In the genomic region with DNA sequence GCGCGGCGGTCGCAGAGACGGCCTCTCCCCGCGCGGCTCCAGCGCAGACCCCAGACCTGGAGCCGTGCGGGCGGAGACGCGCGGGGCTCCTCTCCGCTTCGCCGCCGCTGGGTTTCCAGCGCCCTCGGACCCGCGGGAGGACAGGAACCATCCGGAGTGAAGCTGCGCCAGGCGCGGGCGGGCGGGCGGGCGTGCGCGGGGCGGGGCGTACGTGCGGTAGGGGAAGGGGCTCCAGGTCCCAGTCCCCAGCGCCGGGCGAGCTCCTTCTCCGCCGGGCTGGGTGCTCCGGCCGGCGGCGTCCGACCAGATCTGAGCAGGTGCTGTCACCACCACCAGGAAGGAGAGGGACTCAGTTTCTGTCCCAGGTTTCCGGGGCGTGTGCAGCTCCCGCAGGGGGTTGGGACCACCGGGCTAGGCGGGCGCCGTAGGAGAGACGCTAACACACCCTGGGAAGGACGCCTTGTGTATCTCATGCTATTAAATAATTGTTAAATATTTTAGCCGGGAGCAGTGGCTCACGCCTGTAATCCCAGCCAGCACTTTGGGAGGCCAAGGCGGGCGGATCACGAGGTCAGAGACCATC, we compare ENCODE assay signal across 10 cellular contexts. TPM values are rescaled to one million over a fixed set of nuclear protein-coding genes. Genes with fewer than 3 reads are reported as not detected.
DNase-seq lines count a peak whose midpoint lies in the region; ATAC-seq and TF ChIP-seq lines count a peak whose summit lies in the region.
"Had no signal": no experiment of that assay in that cellular context is flagged by ENCODE, and none has a peak within 500 bp of the region (broad histone marks: within the 10 kb centered on the region; RNA-seq: fewer than 3 reads in every experiment).

A gene (minus strand): TSS at position 158 of the 583 bp plus-strand sequence. CDS start 202 bp downstream, outside the sequence.

- TF ChIP-seq CTCF in endothelial cell (IDR thresholded peaks at IDR 0.05; ENCODE audit: unreplicated experiment): no peak
- TF ChIP-seq CTCF in osteoblast (IDR thresholded peaks at IDR 0.05; ENCODE audit: extremely low read depth, low read depth, low read length): no peak

- no peak within 1 kb of the TSS for H3K27ac ChIP-seq in BLaER1 treated with 17β-estradiol and CSF1 and Interleukin-3, amounts not matched to agents 10 nM and 100 nM
- H3K27ac ChIP-seq in HUES64 (ENCODE audit: low read depth, low read length) (no peak within 1 kb of the TSS), osteoblast (ENCODE audit: low read depth, low read length) (no peak within 1 kb of the TSS)

- no peaks in the 10 kb centered on the region for H3K36me3 Mint-ChIP-seq in endothelial cell (ENCODE audit: low read depth, unreplicated experiment)

- H3K4me3 Mint-ChIP-seq in endothelial cell (ENCODE audit: unreplicated experiment): peak within 1 kb of the TSS; percentile 76

- peak within 1 kb of the TSS; percentile 80 to 99 (median 97) for H3K4me2 ChIP-seq in BLaER1 treated with 17β-estradiol and CSF1 and Interleukin-3, amounts not matched to agents 10 nM and 100 nM
- no peak within 1 kb of the TSS for H3K4me2 ChIP-seq in osteoblast (ENCODE audit: insufficient read depth, low read length)

- 4% methylated on average over 61 of the region's 61 CpGs for WGBS in HUES64

- peaks cover 0 to 31% (median 9%) of the 10 kb centered on the region in 11 experiments; a peak in 12 of 22 replicates for H4K20me1 ChIP-seq in BLaER1 treated with 17β-estradiol and CSF1 and Interleukin-3, amounts not matched to agents 10 nM and 100 nM
- H4K20me1 ChIP-seq in osteoblast (ENCODE audit: insufficient read depth, low read length): no peaks in the 10 kb centered on the region

- in situ Hi-C loops in ACHN (cut with HindIII; ENCODE audit: low pct_ligation_motif_present, low pct_unique_long_range_greater_than_20kb, low sequenced_read_pairs): no loop called here

- peak within 1 kb of the TSS in 8 of 11 experiments; percentile 7 to 68 (median 50); a peak in 11 of 22 replicates for H3K9ac ChIP-seq in BLaER1 treated with 17β-estradiol and CSF1 and Interleukin-3, amounts not matched to agents 10 nM and 100 nM
- H3K9ac ChIP-seq in HUES64 (ENCODE audit: low read depth, low read length): peak within 1 kb of the TSS; percentile 34; the same call in 1 of the 2 replicates

- H3K4me3 ChIP-seq in BLaER1 treated with 17β-estradiol and CSF1 and Interleukin-3, amounts not matched to agents 10 nM and 100 nM: peak within 1 kb of the TSS; percentile 51 to 71 (median 59)
- H3K4me3 ChIP-seq in HUES64 (ENCODE audit: low read length) (peak within 1 kb of the TSS; percentile 67), osteoblast (ENCODE audit: insufficient read depth, low read length) (no peak within 1 kb of the TSS)

- H3K9me3 Mint-ChIP-seq in endothelial cell (ENCODE audit: unreplicated experiment): no peaks in the 10 kb centered on the region

- ATAC-seq in GM19452 (IDR thresholded peaks at IDR 0.05; ENCODE audit: unreplicated experiment): no peak

- H3K4me1 Mint-ChIP-seq in endothelial cell (ENCODE audit: unreplicated experiment): peaks cover 13% of the 10 kb centered on the region

- H3K79me2 ChIP-seq in osteoblast (ENCODE audit: insufficient read depth, low read length): no peaks in the 10 kb centered on the region

- no peak within 1 kb of the TSS for H3K27ac Mint-ChIP-seq in endothelial cell (ENCODE audit: unreplicated experiment)

- peaks cover 11% of the 10 kb centered on the region for H3K27me3 Mint-ChIP-seq in endothelial cell (ENCODE audit: unreplicated experiment)

- peaks cover 44 to 56% (median 51%) of the 10 kb centered on the region in 11 experiments for H3K27me3 ChIP-seq in BLaER1 treated with 17β-estradiol and CSF1 and Interleukin-3, amounts not matched to agents 10 nM and 100 nM
- H3K27me3 ChIP-seq in HUES64 (ENCODE audit: insufficient read depth, low read length): peaks cover 47% of the 10 kb centered on the region
- H3K27me3 ChIP-seq in osteoblast (ENCODE audit: insufficient read depth, low read length): peaks cover 50% of the 10 kb centered on the region

- no peaks in the 10 kb centered on the region for H3K9me3 ChIP-seq in BLaER1 treated with 17β-estradiol and CSF1 and Interleukin-3, amounts not matched to agents 10 nM and 100 nM (replicated peaks in 1 of 11)
- no peaks in the 10 kb centered on the region for H3K9me3 ChIP-seq in HUES64 (ENCODE audit: insufficient read depth, low read depth, low read length)
- no peaks in the 10 kb centered on the region for H3K9me3 ChIP-seq in osteoblast (ENCODE audit: low read depth, low read length)

- H2AFZ ChIP-seq in osteoblast (ENCODE audit: low read length): no peak within 1 kb of the TSS

- DNase-seq in endothelial cell (ENCODE audit: low spot score) (peak; percentile 23), osteoblast (ENCODE audit: insufficient read length, low spot score, missing footprints) (peak; percentile 32), NCI-H187 (lab: John Stamatoyannopoulos, UW) (no peak), ACHN (no peak)
- no peak for DNase-seq in stimulated activated CD4-positive, alpha-beta T cell treated with anti-CD3 and anti-CD28 coated beads, Interleukin-4, amount 100 ng/mL, for 24 hours
- DNase-seq: hypothalamus, KBM-7 had no signal

- no peaks in the 10 kb centered on the region for H3K36me3 ChIP-seq in BLaER1 treated with 17β-estradiol and CSF1 and Interleukin-3, amounts not matched to agents 10 nM and 100 nM
- H3K36me3 ChIP-seq in HUES64 (ENCODE audit: insufficient read depth, low read length) (no peaks in the 10 kb centered on the region), osteoblast (ENCODE audit: insufficient read depth, low read length) (no peaks in the 10 kb centered on the region)

- H3K4me1 ChIP-seq in BLaER1 treated with 17β-estradiol and CSF1 and Interleukin-3, amounts not matched to agents 10 nM and 100 nM: peaks cover 11 to 25% (median 18%) of the 10 kb centered on the region in 10 experiments; a peak in 18 of 20 replicates
- H3K4me1 ChIP-seq in HUES64 (ENCODE audit: insufficient read depth, low read length) (peaks cover 8% of the 10 kb centered on the region; the same call in 1 of the 2 replicates), osteoblast (ENCODE audit: insufficient read depth, low read length) (peaks cover 3% of the 10 kb centered on the region)

RNA-seq across cellular contexts. Expression of the gene that starts here (rescaled TPM):
- polyA plus RNA-seq in HUES64 (2013, experiment 1 of 2): 1.7 TPM
- polyA plus RNA-seq in HUES64 (2013, experiment 2 of 2): 1.9 TPM
- total RNA-seq in endothelial cell (ENCODE audit: unreplicated experiment) (0.74 TPM), osteoblast (not detected in 2 replicates)

Comparison
In these comparisons a context has a peak if more than half of its experiments do, and no peak if none do; other contexts are left out.
1. Peak in DNase-seq in endothelial cell; RNA of the gene not detected or under 1 TPM.
2. Peak in DNase-seq in osteoblast; RNA of the gene not detected or under 1 TPM.